In the genomic region with DNA sequence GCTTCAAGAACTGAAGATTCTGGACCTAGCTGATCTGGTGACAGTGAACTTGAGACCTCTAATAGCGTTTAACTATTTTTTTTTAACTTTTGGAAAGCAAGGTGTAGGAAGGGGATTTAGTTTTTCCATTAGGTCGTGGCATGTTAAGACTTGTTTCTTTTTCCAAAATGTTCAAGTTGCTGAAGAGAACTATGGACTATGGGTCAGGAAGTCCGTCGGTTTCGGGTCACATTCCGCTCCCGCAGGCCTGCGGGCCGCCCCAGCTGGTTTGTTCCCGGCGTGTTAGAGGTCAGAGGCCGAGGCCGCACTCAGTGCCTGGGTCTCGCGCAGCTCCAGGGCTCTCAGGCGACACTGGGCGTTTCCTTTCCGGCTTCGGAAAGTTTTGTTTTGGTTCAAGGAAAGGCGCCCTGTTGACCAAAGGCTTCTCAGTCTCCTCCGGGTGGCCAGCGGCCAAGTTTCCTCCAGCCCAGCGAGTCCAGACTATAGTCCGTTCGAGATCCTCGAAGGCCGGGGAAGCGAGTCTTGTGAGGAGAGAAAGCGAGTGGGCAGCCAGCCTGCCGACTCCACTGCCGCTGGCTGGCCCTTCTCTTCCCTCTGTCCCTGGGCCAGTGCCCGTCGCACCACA, we compare ENCODE assay signal across 1 cellular context.
A peak's percentile ranks its signal among the peaks of the same experiment; 100 is the strongest.
TF ChIP-seq lines count a peak whose summit lies in the region.

No MANE protein-coding gene starts in this region.

TF ChIP-seq in HepG2, 621 proteins besides CTCF, POLR2A, EP300 and RAD21 (continued from another document and continues in another):
- TF ChIP-seq FOXM1 (CRISPR knock-in tag; IDR thresholded peaks at IDR 0.05) (no peak), ZNF331 (CRISPR knock-in tag; IDR thresholded peaks at IDR 0.05) (peak; percentile 65; the same call in 1 of the 2 replicates), ZBTB38 (CRISPR knock-in tag; IDR thresholded peaks at IDR 0.05) (no peak), GMEB1 (CRISPR knock-in tag; IDR thresholded peaks at IDR 0.05; ENCODE audit: borderline replicate concordance) (no peak), ZNF503 (CRISPR knock-in tag; IDR thresholded peaks at IDR 0.05) (no peak), PCBP2 (optimal IDR thresholded peaks at IDR 0.05; ENCODE audit: low read depth, low read length, poor library complexity, severe bottlenecking) (no peak), TAF15 (IDR thresholded peaks at IDR 0.05; ENCODE audit: low read depth, low read length, poor library complexity, severe bottlenecking) (no peak), U2AF1 (optimal IDR thresholded peaks at IDR 0.05; ENCODE audit: low read depth, low read length) (no peak), MAX (IDR thresholded peaks at IDR 0.05) (peak; percentile 57), ZNF256 (CRISPR knock-in tag; conservative IDR thresholded peaks at IDR 0.05) (0 out of 2 replicates have a peak, but pooled peaks have one; percentile 45), ZNF414 (CRISPR knock-in tag; IDR thresholded peaks at IDR 0.05) (no peak; the same call in 1 of the 2 replicates), TP53 (CRISPR knock-in tag; conservative IDR thresholded peaks at IDR 0.05) (peak; percentile 96), ZNF703 (CRISPR knock-in tag; IDR thresholded peaks at IDR 0.05; ENCODE audit: borderline replicate concordance) (no peak), ZBTB10 (CRISPR knock-in tag; IDR thresholded peaks at IDR 0.05; ENCODE audit: borderline replicate concordance) (no peak), POLR2G (IDR thresholded peaks at IDR 0.05; ENCODE audit: low read depth, low read length) (no peak), KLF9 (CRISPR knock-in tag; IDR thresholded peaks at IDR 0.05; ENCODE audit: low read depth) (no peak), FOXK2 (IDR thresholded peaks at IDR 0.05) (no peak), ZNF44 (CRISPR knock-in tag; IDR thresholded peaks at IDR 0.05) (no peak), NONO (IDR thresholded peaks at IDR 0.05) (no peak), NONO (CRISPR knock-in tag; conservative IDR thresholded peaks at IDR 0.05) (no peak), ZNF788 (CRISPR knock-in tag; IDR thresholded peaks at IDR 0.05; ENCODE audit: borderline replicate concordance) (peak; percentile 39; the same call in 1 of the 2 replicates), GLI4 (CRISPR knock-in tag; IDR thresholded peaks at IDR 0.05; ENCODE audit: borderline replicate concordance) (no peak), ZSCAN31 (CRISPR knock-in tag; IDR thresholded peaks at IDR 0.05; ENCODE audit: low read depth) (no peak), SMAD3 (CRISPR knock-in tag; IDR thresholded peaks at IDR 0.05) (peak; percentile 46), ZNF543 (CRISPR knock-in tag; IDR thresholded peaks at IDR 0.05) (no peak), CHD2 (IDR thresholded peaks at IDR 0.05; ENCODE audit: low read depth, low read length) (peak; percentile 88), RORA (CRISPR knock-in tag; IDR thresholded peaks at IDR 0.05) (no peak), ZNF205 (CRISPR knock-in tag; IDR thresholded peaks at IDR 0.05) (no peak), SMARCC2 (IDR thresholded peaks at IDR 0.05) (no peak), ZNF12 (CRISPR knock-in tag; IDR thresholded peaks at IDR 0.05) (0 out of 2 replicates have a peak, but pooled peaks have one; percentile 6)
- TF ChIP-seq, protein P1, sequence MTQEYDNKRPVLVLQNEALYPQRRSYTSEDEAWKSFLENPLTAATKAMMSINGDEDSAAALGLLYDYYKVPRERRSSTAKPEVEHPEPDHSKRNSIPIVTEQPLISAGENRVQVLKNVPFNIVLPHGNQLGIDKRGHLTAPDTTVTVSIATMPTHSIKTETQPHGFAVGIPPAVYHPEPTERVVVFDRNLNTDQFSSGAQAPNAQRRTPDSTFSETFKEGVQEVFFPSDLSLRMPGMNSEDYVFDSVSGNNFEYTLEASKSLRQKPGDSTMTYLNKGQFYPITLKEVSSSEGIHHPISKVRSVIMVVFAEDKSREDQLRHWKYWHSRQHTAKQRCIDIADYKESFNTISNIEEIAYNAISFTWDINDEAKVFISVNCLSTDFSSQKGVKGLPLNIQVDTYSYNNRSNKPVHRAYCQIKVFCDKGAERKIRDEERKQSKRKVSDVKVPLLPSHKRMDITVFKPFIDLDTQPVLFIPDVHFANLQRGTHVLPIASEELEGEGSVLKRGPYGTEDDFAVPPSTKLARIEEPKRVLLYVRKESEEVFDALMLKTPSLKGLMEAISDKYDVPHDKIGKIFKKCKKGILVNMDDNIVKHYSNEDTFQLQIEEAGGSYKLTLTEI (CRISPR knock-in tag; conservative IDR thresholded peaks at IDR 0.05) = no peak
- TF ChIP-seq, protein P2, sequence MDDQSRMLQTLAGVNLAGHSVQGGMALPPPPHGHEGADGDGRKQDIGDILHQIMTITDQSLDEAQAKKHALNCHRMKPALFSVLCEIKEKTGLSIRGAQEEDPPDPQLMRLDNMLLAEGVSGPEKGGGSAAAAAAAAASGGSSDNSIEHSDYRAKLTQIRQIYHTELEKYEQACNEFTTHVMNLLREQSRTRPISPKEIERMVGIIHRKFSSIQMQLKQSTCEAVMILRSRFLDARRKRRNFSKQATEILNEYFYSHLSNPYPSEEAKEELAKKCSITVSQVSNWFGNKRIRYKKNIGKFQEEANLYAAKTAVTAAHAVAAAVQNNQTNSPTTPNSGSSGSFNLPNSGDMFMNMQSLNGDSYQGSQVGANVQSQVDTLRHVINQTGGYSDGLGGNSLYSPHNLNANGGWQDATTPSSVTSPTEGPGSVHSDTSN (CRISPR knock-in tag; IDR thresholded peaks at IDR 0.05; ENCODE audit: borderline replicate concordance) = no peak
- TF ChIP-seq, protein P3, sequence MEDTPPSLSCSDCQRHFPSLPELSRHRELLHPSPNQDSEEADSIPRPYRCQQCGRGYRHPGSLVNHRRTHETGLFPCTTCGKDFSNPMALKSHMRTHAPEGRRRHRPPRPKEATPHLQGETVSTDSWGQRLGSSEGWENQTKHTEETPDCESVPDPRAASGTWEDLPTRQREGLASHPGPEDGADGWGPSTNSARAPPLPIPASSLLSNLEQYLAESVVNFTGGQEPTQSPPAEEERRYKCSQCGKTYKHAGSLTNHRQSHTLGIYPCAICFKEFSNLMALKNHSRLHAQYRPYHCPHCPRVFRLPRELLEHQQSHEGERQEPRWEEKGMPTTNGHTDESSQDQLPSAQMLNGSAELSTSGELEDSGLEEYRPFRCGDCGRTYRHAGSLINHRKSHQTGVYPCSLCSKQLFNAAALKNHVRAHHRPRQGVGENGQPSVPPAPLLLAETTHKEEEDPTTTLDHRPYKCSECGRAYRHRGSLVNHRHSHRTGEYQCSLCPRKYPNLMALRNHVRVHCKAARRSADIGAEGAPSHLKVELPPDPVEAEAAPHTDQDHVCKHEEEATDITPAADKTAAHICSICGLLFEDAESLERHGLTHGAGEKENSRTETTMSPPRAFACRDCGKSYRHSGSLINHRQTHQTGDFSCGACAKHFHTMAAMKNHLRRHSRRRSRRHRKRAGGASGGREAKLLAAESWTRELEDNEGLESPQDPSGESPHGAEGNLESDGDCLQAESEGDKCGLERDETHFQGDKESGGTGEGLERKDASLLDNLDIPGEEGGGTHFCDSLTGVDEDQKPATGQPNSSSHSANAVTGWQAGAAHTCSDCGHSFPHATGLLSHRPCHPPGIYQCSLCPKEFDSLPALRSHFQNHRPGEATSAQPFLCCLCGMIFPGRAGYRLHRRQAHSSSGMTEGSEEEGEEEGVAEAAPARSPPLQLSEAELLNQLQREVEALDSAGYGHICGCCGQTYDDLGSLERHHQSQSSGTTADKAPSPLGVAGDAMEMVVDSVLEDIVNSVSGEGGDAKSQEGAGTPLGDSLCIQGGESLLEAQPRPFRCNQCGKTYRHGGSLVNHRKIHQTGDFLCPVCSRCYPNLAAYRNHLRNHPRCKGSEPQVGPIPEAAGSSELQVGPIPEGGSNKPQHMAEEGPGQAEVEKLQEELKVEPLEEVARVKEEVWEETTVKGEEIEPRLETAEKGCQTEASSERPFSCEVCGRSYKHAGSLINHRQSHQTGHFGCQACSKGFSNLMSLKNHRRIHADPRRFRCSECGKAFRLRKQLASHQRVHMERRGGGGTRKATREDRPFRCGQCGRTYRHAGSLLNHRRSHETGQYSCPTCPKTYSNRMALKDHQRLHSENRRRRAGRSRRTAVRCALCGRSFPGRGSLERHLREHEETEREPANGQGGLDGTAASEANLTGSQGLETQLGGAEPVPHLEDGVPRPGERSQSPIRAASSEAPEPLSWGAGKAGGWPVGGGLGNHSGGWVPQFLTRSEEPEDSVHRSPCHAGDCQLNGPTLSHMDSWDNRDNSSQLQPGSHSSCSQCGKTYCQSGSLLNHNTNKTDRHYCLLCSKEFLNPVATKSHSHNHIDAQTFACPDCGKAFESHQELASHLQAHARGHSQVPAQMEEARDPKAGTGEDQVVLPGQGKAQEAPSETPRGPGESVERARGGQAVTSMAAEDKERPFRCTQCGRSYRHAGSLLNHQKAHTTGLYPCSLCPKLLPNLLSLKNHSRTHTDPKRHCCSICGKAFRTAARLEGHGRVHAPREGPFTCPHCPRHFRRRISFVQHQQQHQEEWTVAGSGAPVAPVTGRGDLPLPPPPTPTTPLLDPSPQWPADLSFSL (CRISPR knock-in tag; IDR thresholded peaks at IDR 0.05) = no peak
- TF ChIP-seq, protein P4, sequence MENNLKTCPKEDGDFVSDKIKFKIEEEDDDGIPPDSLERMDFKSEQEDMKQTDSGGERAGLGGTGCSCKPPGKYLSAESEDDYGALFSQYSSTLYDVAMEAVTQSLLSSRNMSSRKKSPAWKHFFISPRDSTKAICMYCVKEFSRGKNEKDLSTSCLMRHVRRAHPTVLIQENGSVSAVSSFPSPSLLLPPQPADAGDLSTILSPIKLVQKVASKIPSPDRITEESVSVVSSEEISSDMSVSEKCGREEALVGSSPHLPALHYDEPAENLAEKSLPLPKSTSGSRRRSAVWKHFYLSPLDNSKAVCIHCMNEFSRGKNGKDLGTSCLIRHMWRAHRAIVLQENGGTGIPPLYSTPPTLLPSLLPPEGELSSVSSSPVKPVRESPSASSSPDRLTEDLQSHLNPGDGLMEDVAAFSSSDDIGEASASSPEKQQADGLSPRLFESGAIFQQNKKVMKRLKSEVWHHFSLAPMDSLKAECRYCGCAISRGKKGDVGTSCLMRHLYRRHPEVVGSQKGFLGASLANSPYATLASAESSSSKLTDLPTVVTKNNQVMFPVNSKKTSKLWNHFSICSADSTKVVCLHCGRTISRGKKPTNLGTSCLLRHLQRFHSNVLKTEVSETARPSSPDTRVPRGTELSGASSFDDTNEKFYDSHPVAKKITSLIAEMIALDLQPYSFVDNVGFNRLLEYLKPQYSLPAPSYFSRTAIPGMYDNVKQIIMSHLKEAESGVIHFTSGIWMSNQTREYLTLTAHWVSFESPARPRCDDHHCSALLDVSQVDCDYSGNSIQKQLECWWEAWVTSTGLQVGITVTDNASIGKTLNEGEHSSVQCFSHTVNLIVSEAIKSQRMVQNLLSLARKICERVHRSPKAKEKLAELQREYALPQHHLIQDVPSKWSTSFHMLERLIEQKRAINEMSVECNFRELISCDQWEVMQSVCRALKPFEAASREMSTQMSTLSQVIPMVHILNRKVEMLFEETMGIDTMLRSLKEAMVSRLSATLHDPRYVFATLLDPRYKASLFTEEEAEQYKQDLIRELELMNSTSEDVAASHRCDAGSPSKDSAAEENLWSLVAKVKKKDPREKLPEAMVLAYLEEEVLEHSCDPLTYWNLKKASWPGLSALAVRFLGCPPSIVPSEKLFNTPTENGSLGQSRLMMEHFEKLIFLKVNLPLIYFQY (CRISPR knock-in tag; IDR thresholded peaks at IDR 0.05; ENCODE audit: borderline replicate concordance) = peak; percentile 89; the same call in 1 of the 2 replicates
